8 cellular contexts compared by ENCODE assay signal in genomic region chr10:52232561-52233350, GRCh38.
DNase-seq lines count a peak whose midpoint lies in the region; ATAC-seq and TF ChIP-seq lines count a peak whose summit lies in the region.

No MANE protein-coding gene starts in this region.

- no peaks in the 10 kb centered on the region for H3K9me3 ChIP-seq in SK-N-MC (ENCODE audit: low read depth, low read length)
- H3K9me3 ChIP-seq in right atrium auricular region, result no peaks in the 10 kb centered on the region
- no peaks in the 10 kb centered on the region for H3K9me3 ChIP-seq in adrenal gland (replicated peaks in 1 of 3)

- H3K36me3 ChIP-seq in SK-N-MC (ENCODE audit: insufficient read depth, low read length), result no peaks in the 10 kb centered on the region
- no peaks in the 10 kb centered on the region for H3K36me3 ChIP-seq in right atrium auricular region
- no peaks in the 10 kb centered on the region for H3K36me3 ChIP-seq in adrenal gland (replicated peaks in 1 of 2)

- intact Hi-C loops in adrenal gland (cut with DNase I), result no loop called here

- ATAC-seq in GM19025 (IDR thresholded peaks at IDR 0.05; ENCODE audit: low read depth, unreplicated experiment) (peak; percentile 93), HG02884 (IDR thresholded peaks at IDR 0.05; ENCODE audit: unreplicated experiment) (peak; percentile 98), omental fat pad (ENCODE audit: low FRiP score) (no peak)

- TF ChIP-seq CTCF in right atrium auricular region (IDR thresholded peaks at IDR 0.05) (no peak), omental fat pad (IDR thresholded peaks at IDR 0.05) (no peak), adrenal gland (IDR thresholded peaks at IDR 0.05) (no peak)

- H3K27ac ChIP-seq in SK-N-MC, result no peak overlapping the region
- H3K27ac ChIP-seq in right atrium auricular region, result no peak overlapping the region
- no peak overlapping the region for H3K27ac ChIP-seq in adrenal gland

- DNase-seq in SK-N-MC (ENCODE audit: low read depth, low spot score), result no peak
- no peak for DNase-seq in right atrium auricular region (ENCODE audit: low spot score)
- DNase-seq in omental fat pad (ENCODE audit: low spot score), result no peak
- DNase-seq in NCI-H1048 (lab: John Stamatoyannopoulos, UW), result no peak
- DNase-seq in adrenal gland, result no peak
- no peak for DNase-seq in SHP77 (lab: John Stamatoyannopoulos, UW)

- H3K4me1 ChIP-seq in right atrium auricular region, result peaks cover 0 to 5% of the 10 kb centered on the region in 2 donors
- peaks cover 4 to 5% of the 10 kb centered on the region in 2 donors for H3K4me1 ChIP-seq in adrenal gland (replicated peaks in 1 of 2)

- no peak overlapping the region for H3K9ac ChIP-seq in SK-N-MC (ENCODE audit: insufficient read length)

- no peak for TF ChIP-seq POLR2A in adrenal gland (IDR thresholded peaks at IDR 0.05)

- WGBS in adrenal gland, 4 donors, result 43 to 53% (median 47%) methylated on average over 4 of the region's 4 CpGs

- no peaks in the 10 kb centered on the region for H3K27me3 ChIP-seq in right atrium auricular region
- H3K27me3 ChIP-seq in adrenal gland, result no peaks in the 10 kb centered on the region

- H3K4me3 ChIP-seq in SK-N-MC (0 out of 2 replicates have a peak overlapping the region, but pooled peaks have one; percentile 30), right atrium auricular region (peak overlapping the region; percentile 15 to 21), adrenal gland (peak overlapping the region in 1 of 4 donors; percentile 32)
